In genomic region chr13:50990540-50991506, GRCh38 we compare ENCODE assay signal across 1 cellular context.
TF ChIP-seq lines count a peak whose summit lies in the region.

No MANE protein-coding gene starts in this region.

TF ChIP-seq in GM23338, 12 proteins besides CTCF, POLR2A, EP300 and RAD21 (continued from another document):
- no peak for TF ChIP-seq REST (IDR thresholded peaks at IDR 0.05; ENCODE audit: unreplicated experiment)
TF ChIP-seq in GM23338: peak in this region for 0.
